In genomic region chr11:102177974-102178631, GRCh38 we compare ENCODE assay signal across 10 cellular contexts.
DNase-seq lines count a peak whose midpoint lies in the region; ATAC-seq and TF ChIP-seq lines count a peak whose summit lies in the region.
"Had no signal": no experiment of that assay in that cellular context is flagged by ENCODE, and none has a peak within 500 bp of the region (broad histone marks: within the 10 kb centered on the region; RNA-seq: fewer than 3 reads in every experiment).

No MANE protein-coding gene starts in this region.

- H3K9me3 ChIP-seq in IMR-90 (ENCODE audit: control insufficient read depth, insufficient read depth, low read length) (no peaks in the 10 kb centered on the region), lung (ENCODE audit: control insufficient read depth in 2 of 2, insufficient read depth in 1 of 2, low read length in 1 of 2) (no peaks in the 10 kb centered on the region)

- CTCF ChIA-PET in IMR-90 (lab: Yijun Ruan, JAX): interaction anchor here (0.8 to 3.3 kb wide), 3 partner anchors 8 to 75 kb away, joined by 3 to 9 read pairs (median 3); no protein-coding TSS in a partner anchor

- no TSS peak for BruUV-seq in IMR-90 (replicated peaks; lab: Mats Ljungman, UMichigan)

- in situ Hi-C loops in IMR-90 (cut with MboI; ENCODE audit: low sequenced_read_pairs) (no loop called here), T47D (cut with HindIII; ENCODE audit: low pct_unique_long_range_greater_than_20kb, low sequenced_read_pairs) (no loop called here)

- peak overlapping the region; percentile 93; the same call in 1 of the 2 replicates for H4K5ac ChIP-seq in IMR-90 (ENCODE audit: low read depth, low read length)

- H4K20me1 ChIP-seq in IMR-90 (ENCODE audit: insufficient read depth, low read length): peaks cover 6% of the 10 kb centered on the region; the same call in 1 of the 2 replicates

- POLR2A ChIA-PET in IMR-90 (lab: Charles Lee; ENCODE audit: unreplicated experiment): no interaction called here

- 0 out of 2 replicates have a peak, but pooled peaks cover 2% of the 10 kb centered on the region for H3K9me1 ChIP-seq in IMR-90 (ENCODE audit: insufficient read depth, low read length)

- peak overlapping the region; percentile 52 for H3K27ac ChIP-seq in IMR-90 (ENCODE audit: insufficient read depth, low read length)
- peak overlapping the region; percentile 24 to 70 for H3K27ac ChIP-seq in lung (ENCODE audit: low read depth in 1 of 2, low read length in 1 of 2)

- H3K4me1 ChIP-seq in IMR-90 (ENCODE audit: control insufficient read depth, insufficient read depth, low read length): peaks cover 8% of the 10 kb centered on the region
- peaks cover 2 to 4% of the 10 kb centered on the region in 2 donors for H3K4me1 ChIP-seq in lung (ENCODE audit: control insufficient read depth in 2 of 2, insufficient read depth in 2 of 2, low read length in 2 of 2)

- H2AK9ac ChIP-seq in IMR-90 (replicated peaks; ENCODE audit: low read depth, low read length, poor library complexity): no peak overlapping the region

- peak overlapping the region; percentile 41 to 88 for H4K8ac ChIP-seq in IMR-90 (ENCODE audit: low read depth in 2 of 2, low read length in 2 of 2)

- intact Hi-C loops in IMR-90 (cut with micrococcal nuclease): no loop called here

- peak; percentile 78 for DNase-seq in A172 (ENCODE audit: low spot score)
- peak; percentile 94 for DNase-seq in IMR-90
- peak; percentile 46 to 73 for DNase-seq in T47D (ENCODE audit: low read depth in 1 of 2, low spot score in 1 of 2)
- no peak for DNase-seq in lung (ENCODE audit: low spot score)
- no peak for DNase-seq in amygdala (lab: John Stamatoyannopoulos, UW)
- DNase-seq in NCI-H82 treated with DMSO at 0.1 percent for 48 hours (lab: John Stamatoyannopoulos, UW; ENCODE audit: unreplicated experiment): no peak
- DNase-seq: DND-41; stimulated activated CD4-positive, alpha-beta T cell treated with anti-CD3 and anti-CD28 coated beads, Interleukin-2, amount 100 ng/mL, for 48 hours had no signal

- H2BK20ac ChIP-seq in IMR-90 (ENCODE audit: low read depth, low read length): peak overlapping the region; percentile 98

- H3K14ac ChIP-seq in IMR-90 (replicated peaks; ENCODE audit: low read depth, low read length): peak overlapping the region; percentile 65

- H3K18ac ChIP-seq in IMR-90 (ENCODE audit: low read depth, low read length): peak overlapping the region; percentile 96; the same call in 1 of the 2 replicates

- H2BK5ac ChIP-seq in IMR-90 (ENCODE audit: low read depth, low read length, poor library complexity, severe bottlenecking): peak overlapping the region; percentile 100

- peak overlapping the region; percentile 96 for H3K4me2 ChIP-seq in IMR-90 (ENCODE audit: low read depth, low read length)

- dilution Hi-C loops in IMR-90 (cut with HindIII; ENCODE audit: low sequenced_read_pairs, unreplicated experiment): no loop called here

- ATAC-seq in IMR-90 (ENCODE audit: low read depth) (peak; percentile 76), lung (ENCODE audit: insufficient read depth, low FRiP score) (peak; percentile 80), GM18867 (IDR thresholded peaks at IDR 0.05; ENCODE audit: unreplicated experiment) (no peak), GM21423 (IDR thresholded peaks at IDR 0.05; ENCODE audit: unreplicated experiment) (no peak)

- peaks cover 16 to 67% of the 10 kb centered on the region in 2 experiments for H3K79me1 ChIP-seq in IMR-90 (ENCODE audit: low read depth in 1 of 2, low read length in 2 of 2)

- H2AK5ac ChIP-seq in IMR-90 (ENCODE audit: low read depth, low read length): peak overlapping the region; percentile 85

- H2BK15ac ChIP-seq in IMR-90 (ENCODE audit: low read depth, low read length): peak overlapping the region; percentile 90; the same call in 2 of the 3 replicates

- H4K91ac ChIP-seq in IMR-90 (ENCODE audit: insufficient read depth, low read depth, low read length): peak overlapping the region; percentile 81

- TF ChIP-seq POLR2A in IMR-90 (IDR thresholded peaks at IDR 0.05; ENCODE audit: low read depth, low read length): no peak

- H3K4me3 ChIP-seq in IMR-90 (ENCODE audit: insufficient read depth, low read depth, low read length) (peak overlapping the region; percentile 34; the same call in 1 of the 2 replicates), lung (no peak overlapping the region)

- peak overlapping the region; percentile 92 for H3K56ac ChIP-seq in IMR-90 (ENCODE audit: extremely low read depth, insufficient read depth, low read length)

- H2AFZ ChIP-seq in IMR-90 (replicated peaks; ENCODE audit: low read length, poor library complexity): no peak overlapping the region

- H3K23ac ChIP-seq in IMR-90 (ENCODE audit: low read depth, low read length): peak overlapping the region; percentile 89; the same call in 1 of the 2 replicates

- peak overlapping the region; percentile 94 for H3K4ac ChIP-seq in IMR-90 (ENCODE audit: low read depth, low read length)

- no peaks in the 10 kb centered on the region for H3K27me3 ChIP-seq in IMR-90 (ENCODE audit: control insufficient read depth, insufficient read depth, low read length)
- no peaks in the 10 kb centered on the region for H3K27me3 ChIP-seq in lung (ENCODE audit: control insufficient read depth, insufficient read depth)

- WGBS in IMR-90 (ENCODE audit: extremely low coverage in 2 of 2, insufficient read length in 1 of 2), 2 experiments: no CpG with 5 or more reads among the region's 4 CpGs
- WGBS in lung, 2 donors: 38 to 54% methylated on average over 4 of the region's 4 CpGs

- H3K36me3 ChIP-seq in IMR-90 (ENCODE audit: control insufficient read depth, insufficient read depth, low read length) (peaks cover 9% of the 10 kb centered on the region), lung (ENCODE audit: control insufficient read depth in 2 of 2, insufficient read depth in 2 of 2, low read length in 2 of 2) (peaks cover 0 to 2% of the 10 kb centered on the region in 2 donors)

- no peak for TF ChIP-seq RAD21 in IMR-90 (IDR thresholded peaks at IDR 0.05; ENCODE audit: low read length)

- H2BK120ac ChIP-seq in IMR-90 (ENCODE audit: low read depth, low read length): peak overlapping the region; percentile 95

- no peak for TF ChIP-seq CTCF in IMR-90 (conservative IDR thresholded peaks at IDR 0.05; ENCODE audit: low read depth, low read length)
- TF ChIP-seq CTCF in lung (IDR thresholded peaks at IDR 0.05; ENCODE audit: control extremely low read depth, extremely low read depth): no peak

- H3K9ac ChIP-seq in IMR-90 (ENCODE audit: low read depth, low read length): no peak overlapping the region

TF ChIP-seq in IMR-90, 13 proteins besides CTCF, POLR2A, EP300 and RAD21:
- peak; percentile 77 for TF ChIP-seq BHLHE40 (IDR thresholded peaks at IDR 0.05; ENCODE audit: low read depth, low read length)
- TF ChIP-seq MXI1 (IDR thresholded peaks at IDR 0.05; ENCODE audit: borderline replicate concordance, low read depth, low read length): no peak
- TF ChIP-seq USF2 (IDR thresholded peaks at IDR 0.05; ENCODE audit: low read depth, low read length): no peak
- no peak for TF ChIP-seq MAZ (IDR thresholded peaks at IDR 0.05; ENCODE audit: borderline replicate concordance, low read depth, low read length)
- peak; percentile 31; the same call in 1 of the 2 replicates for TF ChIP-seq NFE2L2 (IDR thresholded peaks at IDR 0.05; ENCODE audit: low read depth, low read length)
- peak; percentile 96 for TF ChIP-seq FOS (IDR thresholded peaks at IDR 0.05; ENCODE audit: low read depth, low read length)
- peak; percentile 96 for TF ChIP-seq RCOR1 (IDR thresholded peaks at IDR 0.05; ENCODE audit: insufficient replicate concordance, low read length)
- TF ChIP-seq SMC3 (IDR thresholded peaks at IDR 0.05; ENCODE audit: low read depth, low read length): no peak
- TF ChIP-seq ELK1 (IDR thresholded peaks at IDR 0.05; ENCODE audit: borderline replicate concordance, low read depth, low read length): no peak
- TF ChIP-seq CEBPB (IDR thresholded peaks at IDR 0.05; ENCODE audit: low read depth, low read length): peak; percentile 98
- TF ChIP-seq CHD1 (IDR thresholded peaks at IDR 0.05; ENCODE audit: low read depth, low read length): 0 out of 2 replicates have a peak, but pooled peaks have one; percentile 62
- no peak for TF ChIP-seq RFX5 (IDR thresholded peaks at IDR 0.05; ENCODE audit: low read depth, low read length)
- TF ChIP-seq MAFK (IDR thresholded peaks at IDR 0.05; ENCODE audit: low read depth, low read length): no peak

Comparison
In these comparisons a context has a peak if more than half of its experiments do, and no peak if none do; other contexts are left out.
1. DNase-seq: peak in A172 (single experiment), IMR-90 (single experiment) and T47D (2 of 2); none in lung (single experiment), amygdala (0 of 56) and NCI-H82 treated with DMSO at 0.1 percent for 48 hours (single experiment).
2. ATAC-seq: peak in IMR-90 (single experiment) and lung (single experiment); none in GM18867 (single experiment) and GM21423 (single experiment).